ENCODE assay signal across 10 cellular contexts in the genomic region with DNA sequence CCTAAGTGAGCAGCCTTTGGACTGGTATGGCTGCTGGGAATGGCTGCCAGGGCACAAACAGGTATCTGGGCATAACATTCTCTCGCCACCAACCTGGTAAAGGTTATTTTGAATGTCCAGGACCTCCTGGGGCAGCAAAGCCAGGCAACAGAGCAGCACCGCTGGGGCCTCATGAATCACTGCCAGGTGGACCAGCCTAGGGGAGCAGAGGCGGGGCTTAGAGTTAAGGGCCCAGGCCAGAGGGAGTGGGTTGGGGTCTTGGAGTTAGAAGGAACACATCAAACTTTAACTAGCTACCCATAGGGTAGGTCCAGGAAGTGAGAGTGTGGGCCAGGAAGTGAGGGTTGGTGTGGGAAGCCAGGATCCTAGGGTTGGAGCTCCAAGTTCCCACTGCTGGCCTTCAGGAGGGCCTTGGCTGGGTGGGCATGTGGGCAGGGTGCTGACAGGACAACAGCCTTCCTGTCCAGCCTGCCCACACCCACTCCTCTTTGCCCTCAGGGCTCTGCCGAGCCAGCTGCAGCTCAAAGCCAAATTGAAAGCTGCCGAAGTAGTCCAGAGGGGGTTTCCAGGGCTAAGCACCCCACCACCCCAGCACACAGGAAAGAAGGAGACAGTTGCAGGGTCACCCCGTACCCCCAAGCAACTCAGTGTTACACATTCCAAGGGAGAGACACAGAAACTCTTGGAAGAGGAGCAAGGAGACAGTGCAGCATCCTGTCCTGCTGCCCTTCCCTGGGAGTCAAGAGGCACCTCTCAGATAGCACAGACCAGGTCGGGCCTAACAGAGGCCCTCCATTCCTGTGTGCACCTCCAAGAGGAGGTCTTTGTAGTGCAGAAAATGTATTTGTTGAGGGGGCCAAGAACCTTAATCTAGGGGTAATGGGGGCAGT. TPM values are rescaled to one million over a fixed set of nuclear protein-coding genes. Genes with fewer than 3 reads are reported as not detected.
DNase-seq lines count a peak whose midpoint lies in the region; ATAC-seq, FAIRE-seq and TF ChIP-seq lines count a peak whose summit lies in the region.
"Had no signal": no experiment of that assay in that cellular context is flagged by ENCODE, and none has a peak within 500 bp of the region (broad histone marks: within the 10 kb centered on the region; RNA-seq: fewer than 3 reads in every experiment).

No MANE protein-coding gene starts in this region.

- no peak for TF ChIP-seq CTCF in HepG2 (CRISPR knock-in tag; IDR thresholded peaks at IDR 0.05)
- TF ChIP-seq CTCF in thoracic aorta (IDR thresholded peaks at IDR 0.05): no peak

- no peak for TF ChIP-seq POLR2A in HepG2 (IDR thresholded peaks at IDR 0.05; ENCODE audit: insufficient read depth in 1 of 2, low read depth in 2 of 2, low read length in 2 of 2)

- peaks cover 71% of the 10 kb centered on the region for H3K36me3 Mint-ChIP-seq in activated T-cell treated with anti-CD3 and anti-CD28 coated beads, Interleukin-2, amount 50 U/mL, for 24 hours (ENCODE audit: low read depth)
- peaks cover 52% of the 10 kb centered on the region for H3K36me3 Mint-ChIP-seq in activated T-helper 2 cell treated with anti-CD3 and anti-CD28 coated beads, Interferon-gamma antibody, Interleukin-2, Interleukin-4, amounts not matched to agents 10 μg/mL and 5 μg/mL and 100 μg/mL, durations not matched to agents 14 hours and 24 hours and 36 hours (ENCODE audit: low read depth)

- H2AFZ ChIP-seq in HepG2 (ENCODE audit: low read length): no peak overlapping the region

- no peak for TF ChIP-seq RAD21 in HepG2 (CRISPR knock-in tag; IDR thresholded peaks at IDR 0.05)

- intact Hi-C loops in activated T-helper 2 cell treated with anti-CD3 and anti-CD28 coated beads, Interferon-gamma antibody, Interleukin-2, Interleukin-4, amounts not matched to agents 10 μg/mL and 5 μg/mL and 100 μg/mL, durations not matched to agents 14 hours and 24 hours and 36 hours (cut with micrococcal nuclease): loop anchor here (1.0 to 10.0 kb wide), 2 partner anchors 24 to 192 kb away; no protein-coding TSS in a partner anchor
- intact Hi-C loops in HepG2 (cut with micrococcal nuclease; ENCODE audit: unreplicated experiment): no loop called here

- peak overlapping the region; percentile 84; the same call in 1 of the 2 replicates for H3K9ac ChIP-seq in HepG2 (ENCODE audit: insufficient read depth, low read depth, low read length)

- in situ Hi-C loops in HepG2 (cut with HindIII; ENCODE audit: extremely low pct_ligation_motif_present, low pct_unique_long_range_greater_than_20kb): no loop called here

- H3K79me2 ChIP-seq in HepG2 (ENCODE audit: insufficient read depth, low read length): peaks cover 18% of the 10 kb centered on the region

- H4K20me1 ChIP-seq in HepG2 (ENCODE audit: insufficient read depth, low read length): no peaks in the 10 kb centered on the region

- CTCF ChIA-PET in HepG2 (lab: Yijun Ruan, JAX; ENCODE audit: low intra/inter-chr PET ratio, low total read pairs): no interaction called here

- no peaks in the 10 kb centered on the region for H3K27me3 Mint-ChIP-seq in activated T-cell treated with anti-CD3 and anti-CD28 coated beads, Interleukin-2, amount 50 U/mL, for 24 hours
- H3K27me3 Mint-ChIP-seq in activated T-helper 2 cell treated with anti-CD3 and anti-CD28 coated beads, Interferon-gamma antibody, Interleukin-2, Interleukin-4, amounts not matched to agents 10 μg/mL and 5 μg/mL and 100 μg/mL, durations not matched to agents 14 hours and 24 hours and 36 hours (ENCODE audit: low read depth): no peaks in the 10 kb centered on the region

- POLR2A ChIA-PET in HepG2 (lab: Yijun Ruan, JAX): interaction anchor here (1.3 to 2.2 kb wide), 3 partner anchors 15 to 18 kb away, joined by 5 to 8 read pairs (median 6); partner anchors contain the start of gene HSP90AB1

- 83% methylated on average over 7 of the region's 7 CpGs for WGBS in HepG2 (ENCODE audit: low lambda C conversion rate)

- TF ChIP-seq EP300 in HepG2 (IDR thresholded peaks at IDR 0.05; ENCODE audit: low read depth in 2 of 2, low read length in 2 of 2) (no peak), HepG2 (CRISPR knock-in tag; IDR thresholded peaks at IDR 0.05; ENCODE audit: borderline replicate concordance) (no peak)

- H3K4me1 Mint-ChIP-seq in activated T-cell treated with anti-CD3 and anti-CD28 coated beads, Interleukin-2, amount 50 U/mL, for 24 hours (ENCODE audit: low read depth): peaks cover 60% of the 10 kb centered on the region
- H3K4me1 Mint-ChIP-seq in activated T-helper 2 cell treated with anti-CD3 and anti-CD28 coated beads, Interferon-gamma antibody, Interleukin-2, Interleukin-4, amounts not matched to agents 10 μg/mL and 5 μg/mL and 100 μg/mL, durations not matched to agents 14 hours and 24 hours and 36 hours (ENCODE audit: low read depth): peaks cover 51% of the 10 kb centered on the region

- BruUV-seq in HepG2 (replicated peaks; lab: Mats Ljungman, UMichigan): no TSS peak

- H3K4me2 ChIP-seq in HepG2 (ENCODE audit: low read depth, low read length): peak overlapping the region; percentile 92

- no peak for ATAC-seq in HepG2
- no peak for ATAC-seq in thoracic aorta (ENCODE audit: insufficient number of reproducible peaks, low FRiP score, low read depth)

- peak overlapping the region; percentile 92 for H3K4me3 Mint-ChIP-seq in activated T-cell treated with anti-CD3 and anti-CD28 coated beads, Interleukin-2, amount 50 U/mL, for 24 hours
- H3K4me3 Mint-ChIP-seq in activated T-helper 2 cell treated with anti-CD3 and anti-CD28 coated beads, Interferon-gamma antibody, Interleukin-2, Interleukin-4, amounts not matched to agents 10 μg/mL and 5 μg/mL and 100 μg/mL, durations not matched to agents 14 hours and 24 hours and 36 hours (ENCODE audit: low read depth): peak overlapping the region; percentile 97

- no peaks in the 10 kb centered on the region for H3K9me3 Mint-ChIP-seq in activated T-cell treated with anti-CD3 and anti-CD28 coated beads, Interleukin-2, amount 50 U/mL, for 24 hours
- no peaks in the 10 kb centered on the region for H3K9me3 Mint-ChIP-seq in activated T-helper 2 cell treated with anti-CD3 and anti-CD28 coated beads, Interferon-gamma antibody, Interleukin-2, Interleukin-4, amounts not matched to agents 10 μg/mL and 5 μg/mL and 100 μg/mL, durations not matched to agents 14 hours and 24 hours and 36 hours

- H3K27ac ChIP-seq in HepG2 (ENCODE audit: extremely low read length, insufficient read depth, low read length) (peak overlapping the region; percentile 1), thoracic aorta (peak overlapping the region in 1 of 2 donors; percentile 16)

- peaks cover 2 to 30% of the 10 kb centered on the region in 2 experiments for H3K36me3 ChIP-seq in HepG2 (replicated peaks in 1 of 2; ENCODE audit: control insufficient read depth in 1 of 2, insufficient read depth in 2 of 2, low read length in 2 of 2)
- no peaks in the 10 kb centered on the region for H3K36me3 ChIP-seq in thoracic aorta

- H3K27ac Mint-ChIP-seq in activated T-cell treated with anti-CD3 and anti-CD28 coated beads, Interleukin-2, amount 50 U/mL, for 24 hours: peak overlapping the region; percentile 95
- H3K27ac Mint-ChIP-seq in activated T-helper 2 cell treated with anti-CD3 and anti-CD28 coated beads, Interferon-gamma antibody, Interleukin-2, Interleukin-4, amounts not matched to agents 10 μg/mL and 5 μg/mL and 100 μg/mL, durations not matched to agents 14 hours and 24 hours and 36 hours: peak overlapping the region; percentile 91

- H3K4me1 ChIP-seq in HepG2 (ENCODE audit: insufficient read depth, low read length) (peaks cover 35% of the 10 kb centered on the region), thoracic aorta (ENCODE audit: control insufficient read depth in 1 of 2, low read depth in 2 of 2) (peaks cover 31 to 36% of the 10 kb centered on the region in 2 donors)

- no peak for DNase-seq in activated T-cell treated with anti-CD3 and anti-CD28 coated beads, Interleukin-2, amount 50 U/mL, for 24 hours
- DNase-seq in activated T-cell treated with anti-CD3 and anti-CD28 coated beads for 4 hours (no peak), HepG2 (ENCODE audit: low spot score) (no peak), thoracic aorta (ENCODE audit: low spot score) (no peak), dermis blood vessel endothelial cell (no peak), NOMO-1 treated with dmso at 0.1 percent for 144 hours (lab: John Stamatoyannopoulos, UW; ENCODE audit: unreplicated experiment) (no peak), mesenteric fat pad (ENCODE audit: low spot score) (no peak)
- no peak for DNase-seq in activated T-helper 2 cell treated with anti-CD3 and anti-CD28 coated beads, Interferon-gamma antibody, Interleukin-2, Interleukin-4, amounts not matched to agents 10 μg/mL and 5 μg/mL and 100 μg/mL, durations not matched to agents 14 hours and 24 hours and 36 hours (ENCODE audit: low spot score)
- DNase-seq: amygdala had no signal

- H3K9me3 ChIP-seq in HepG2 (ENCODE audit: low read length): no peaks in the 10 kb centered on the region
- no peaks in the 10 kb centered on the region for H3K9me3 ChIP-seq in thoracic aorta

- FAIRE-seq in HepG2 (lab: Jason Lieb, UNC): no peak

- peak overlapping the region; percentile 64 to 95 (median 76) for H3K4me3 ChIP-seq in HepG2 (replicated peaks in 1 of 3; ENCODE audit: insufficient read depth in 1 of 3, low read depth in 2 of 3, low read length in 3 of 3)
- peak overlapping the region; percentile 91 for H3K4me3 ChIP-seq in thoracic aorta

- H3K27me3 ChIP-seq in HepG2 (ENCODE audit: control insufficient read depth in 1 of 2, insufficient read depth in 2 of 2, low read length in 2 of 2) (no peaks in the 10 kb centered on the region; a peak in 1 of 5 replicates), thoracic aorta (replicated peaks; ENCODE audit: insufficient read depth) (no peaks in the 10 kb centered on the region)

RNA-seq across cellular contexts. Expression of gene NFKBIE, which starts 2.6 kb away (rescaled TPM):
- total RNA-seq in activated T-helper 2 cell treated with anti-CD3 and anti-CD28 coated beads, Interferon-gamma antibody, Interleukin-2, Interleukin-4, amounts not matched to agents 10 μg/mL and 5 μg/mL and 100 μg/mL, durations not matched to agents 14 hours and 24 hours and 36 hours: 23.8 and 25.1 TPM in 2 replicates
- 14.5 and 15.0 TPM in 2 replicates for total RNA-seq in HepG2 (2016; rRNA removed; fragmentation: Illumina TruSeq; extraction: Trizol)
- total RNA-seq in HepG2 (2016; cell fraction: cytosol; rRNA removed; fragmentation: Illumina TruSeq; extraction: Trizol; ENCODE audit: low read depth): 5.3 and 5.4 TPM in 2 replicates
- 15.7 and 16.3 TPM in 2 replicates for total RNA-seq in HepG2 (2016; cell fraction: insoluble cytoplasmic fraction; rRNA removed; fragmentation: Illumina TruSeq; extraction: Trizol)
- total RNA-seq in HepG2 (2016; cell fraction: membrane; rRNA removed; fragmentation: Illumina TruSeq; extraction: Trizol): 10.7 and 10.8 TPM in 2 replicates
- total RNA-seq in HepG2 (2016; cell fraction: nucleus; rRNA removed; fragmentation: Illumina TruSeq; extraction: Trizol): 8.5 and 11.8 TPM in 2 replicates
- 6.7 and 8.5 TPM in 2 replicates for polyA plus RNA-seq in HepG2 (2011; rRNA removed)
- 7.7 and 9.3 TPM in 2 replicates for polyA plus RNA-seq in HepG2 (2011; cell fraction: cytosol; rRNA removed)
- polyA plus RNA-seq in HepG2 (2011; cell fraction: nucleus; rRNA removed): 11.7 and 15.6 TPM in 2 replicates
- polyA plus RNA-seq in HepG2 (2012): 7.1 TPM in 2 replicates
- 3.3 and 4.0 TPM in 2 replicates for polyA plus RNA-seq in HepG2 (2016; cell fraction: cytosol; fragmentation: Illumina TruSeq; extraction: Trizol; ENCODE audit: low read depth)
- 14.6 and 14.8 TPM in 2 replicates for polyA plus RNA-seq in HepG2 (2016; cell fraction: insoluble cytoplasmic fraction; fragmentation: Illumina TruSeq; extraction: Trizol; ENCODE audit: low read depth)
- 5.7 and 7.3 TPM in 2 replicates for polyA plus RNA-seq in HepG2 (2016; cell fraction: membrane; fragmentation: Illumina TruSeq; extraction: Trizol; ENCODE audit: low read depth)
- polyA plus RNA-seq in HepG2 (2016; cell fraction: nucleus; fragmentation: Illumina TruSeq; extraction: Trizol; ENCODE audit: insufficient read depth, low read depth): 14.2 and 16.3 TPM in 2 replicates
- polyA minus RNA-seq in HepG2 (2011; rRNA and poly(A)+ RNA removed; ENCODE audit: low replicate concordance): 3.3 and 10.9 TPM in 2 replicates
- 4.6 and 6.2 TPM in 2 replicates for polyA minus RNA-seq in HepG2 (2011; cell fraction: cytosol; rRNA and poly(A)+ RNA removed)
- polyA minus RNA-seq in HepG2 (2011; cell fraction: nucleus; rRNA and poly(A)+ RNA removed): 4.5 and 8.3 TPM in 2 replicates
- total RNA-seq in thoracic aorta: 10 to 100 TPM in 1 of 2 donors, 1 to 10 TPM in 1; 5.5 to 10.6 TPM
- 13.4 and 41.7 TPM in 2 replicates for total RNA-seq in dermis blood vessel endothelial cell
- 6.6 TPM for total RNA-seq in mesenteric fat pad

RNA-seq across cellular contexts. Expression of gene SLC35B2, which starts 5.4 kb away (rescaled TPM):
- total RNA-seq in activated T-helper 2 cell treated with anti-CD3 and anti-CD28 coated beads, Interferon-gamma antibody, Interleukin-2, Interleukin-4, amounts not matched to agents 10 μg/mL and 5 μg/mL and 100 μg/mL, durations not matched to agents 14 hours and 24 hours and 36 hours: 27.6 and 29.6 TPM in 2 replicates
- total RNA-seq in HepG2 (2016; rRNA removed; fragmentation: Illumina TruSeq; extraction: Trizol): 34.9 and 61.1 TPM in 2 replicates
- 21.2 and 24.1 TPM in 2 replicates for total RNA-seq in HepG2 (2016; cell fraction: cytosol; rRNA removed; fragmentation: Illumina TruSeq; extraction: Trizol; ENCODE audit: low read depth)
- total RNA-seq in HepG2 (2016; cell fraction: insoluble cytoplasmic fraction; rRNA removed; fragmentation: Illumina TruSeq; extraction: Trizol): 35.1 and 62.8 TPM in 2 replicates
- 44.9 and 53.8 TPM in 2 replicates for total RNA-seq in HepG2 (2016; cell fraction: membrane; rRNA removed; fragmentation: Illumina TruSeq; extraction: Trizol)
- total RNA-seq in HepG2 (2016; cell fraction: nucleus; rRNA removed; fragmentation: Illumina TruSeq; extraction: Trizol): 56.1 and 63.9 TPM in 2 replicates
- polyA plus RNA-seq in HepG2 (2011; rRNA removed): 148 and 168 TPM in 2 replicates
- polyA plus RNA-seq in HepG2 (2011; cell fraction: cytosol; rRNA removed): 139 and 176 TPM in 2 replicates
- polyA plus RNA-seq in HepG2 (2011; cell fraction: nucleus; rRNA removed): 99.4 and 112 TPM in 2 replicates
- polyA plus RNA-seq in HepG2 (2012): 54.8 and 61.1 TPM in 2 replicates
- 26.8 and 34.1 TPM in 2 replicates for polyA plus RNA-seq in HepG2 (2016; cell fraction: cytosol; fragmentation: Illumina TruSeq; extraction: Trizol; ENCODE audit: low read depth)
- polyA plus RNA-seq in HepG2 (2016; cell fraction: insoluble cytoplasmic fraction; fragmentation: Illumina TruSeq; extraction: Trizol; ENCODE audit: low read depth): 41.4 and 43.9 TPM in 2 replicates
- polyA plus RNA-seq in HepG2 (2016; cell fraction: membrane; fragmentation: Illumina TruSeq; extraction: Trizol; ENCODE audit: low read depth): 45.2 and 53.5 TPM in 2 replicates
- polyA plus RNA-seq in HepG2 (2016; cell fraction: nucleus; fragmentation: Illumina TruSeq; extraction: Trizol; ENCODE audit: insufficient read depth, low read depth): 95.9 and 97.5 TPM in 2 replicates
- 148 and 221 TPM in 2 replicates for polyA minus RNA-seq in HepG2 (2011; rRNA and poly(A)+ RNA removed; ENCODE audit: low replicate concordance)
- polyA minus RNA-seq in HepG2 (2011; cell fraction: cytosol; rRNA and poly(A)+ RNA removed): 47.0 and 47.4 TPM in 2 replicates
- 26.1 and 26.9 TPM in 2 replicates for polyA minus RNA-seq in HepG2 (2011; cell fraction: nucleus; rRNA and poly(A)+ RNA removed)
- 10 to 100 TPM; 19.9 to 33.3 TPM for total RNA-seq in thoracic aorta
- 43.1 and 52.7 TPM in 2 replicates for total RNA-seq in dermis blood vessel endothelial cell
- total RNA-seq in mesenteric fat pad: 27.4 TPM

RNA-seq across cellular contexts. Expression of gene TMEM151B, which starts 7.5 kb away (rescaled TPM):
- total RNA-seq in activated T-helper 2 cell treated with anti-CD3 and anti-CD28 coated beads, Interferon-gamma antibody, Interleukin-2, Interleukin-4, amounts not matched to agents 10 μg/mL and 5 μg/mL and 100 μg/mL, durations not matched to agents 14 hours and 24 hours and 36 hours: 0.05 TPM in 1 of 2 replicates, not detected in the other
- total RNA-seq in HepG2 (2016; rRNA removed; fragmentation: Illumina TruSeq; extraction: Trizol) (not detected in 2 replicates), thoracic aorta (not detected), dermis blood vessel endothelial cell (not detected in 2 replicates), mesenteric fat pad (not detected)
- not detected in 2 replicates for total RNA-seq in HepG2 (2016; cell fraction: cytosol; rRNA removed; fragmentation: Illumina TruSeq; extraction: Trizol; ENCODE audit: low read depth)
- total RNA-seq in HepG2 (2016; cell fraction: insoluble cytoplasmic fraction; rRNA removed; fragmentation: Illumina TruSeq; extraction: Trizol): 0.06 TPM in 1 of 2 replicates, not detected in the other
- total RNA-seq in HepG2 (2016; cell fraction: membrane; rRNA removed; fragmentation: Illumina TruSeq; extraction: Trizol): not detected in 2 replicates
- total RNA-seq in HepG2 (2016; cell fraction: nucleus; rRNA removed; fragmentation: Illumina TruSeq; extraction: Trizol): not detected in 2 replicates
- 0.01 TPM in 1 of 2 replicates, not detected in the other for polyA plus RNA-seq in HepG2 (2011; rRNA removed)
- 0.01 TPM in 1 of 2 replicates, not detected in the other for polyA plus RNA-seq in HepG2 (2011; cell fraction: cytosol; rRNA removed)
- polyA plus RNA-seq in HepG2 (2011; cell fraction: nucleus; rRNA removed): 0.02 TPM in 1 of 2 replicates, not detected in the other
- 0.19 TPM in 2 replicates for polyA plus RNA-seq in HepG2 (2012)
- polyA plus RNA-seq in HepG2 (2016; cell fraction: cytosol; fragmentation: Illumina TruSeq; extraction: Trizol; ENCODE audit: low read depth): not detected in 2 replicates
- not detected in 2 replicates for polyA plus RNA-seq in HepG2 (2016; cell fraction: insoluble cytoplasmic fraction; fragmentation: Illumina TruSeq; extraction: Trizol; ENCODE audit: low read depth)
- not detected in 2 replicates for polyA plus RNA-seq in HepG2 (2016; cell fraction: membrane; fragmentation: Illumina TruSeq; extraction: Trizol; ENCODE audit: low read depth)
- polyA plus RNA-seq in HepG2 (2016; cell fraction: nucleus; fragmentation: Illumina TruSeq; extraction: Trizol; ENCODE audit: insufficient read depth, low read depth): not detected in 2 replicates
- polyA minus RNA-seq in HepG2 (2011; rRNA and poly(A)+ RNA removed; ENCODE audit: low replicate concordance): not detected in 2 replicates
- polyA minus RNA-seq in HepG2 (2011; cell fraction: cytosol; rRNA and poly(A)+ RNA removed): not detected in 2 replicates
- not detected in 2 replicates for polyA minus RNA-seq in HepG2 (2011; cell fraction: nucleus; rRNA and poly(A)+ RNA removed)
- total RNA-seq: NCI-H460 had no signal

RNA-seq across cellular contexts. Expression of gene HSP90AB1, which starts 15.8 kb away (rescaled TPM):
- 2,402 and 2,404 TPM in 2 replicates for total RNA-seq in activated T-helper 2 cell treated with anti-CD3 and anti-CD28 coated beads, Interferon-gamma antibody, Interleukin-2, Interleukin-4, amounts not matched to agents 10 μg/mL and 5 μg/mL and 100 μg/mL, durations not matched to agents 14 hours and 24 hours and 36 hours
- total RNA-seq in HepG2 (2016; rRNA removed; fragmentation: Illumina TruSeq; extraction: Trizol) (1,472 and 2,212 TPM in 2 replicates), thoracic aorta (100 to 1,000 TPM; 405 to 695 TPM), dermis blood vessel endothelial cell (558 and 784 TPM in 2 replicates), mesenteric fat pad (630 TPM)
- 123 and 155 TPM in 2 replicates for total RNA-seq in HepG2 (2016; cell fraction: cytosol; rRNA removed; fragmentation: Illumina TruSeq; extraction: Trizol; ENCODE audit: low read depth)
- total RNA-seq in HepG2 (2016; cell fraction: insoluble cytoplasmic fraction; rRNA removed; fragmentation: Illumina TruSeq; extraction: Trizol): 1,508 and 1,964 TPM in 2 replicates
- 383 and 490 TPM in 2 replicates for total RNA-seq in HepG2 (2016; cell fraction: membrane; rRNA removed; fragmentation: Illumina TruSeq; extraction: Trizol)
- total RNA-seq in HepG2 (2016; cell fraction: nucleus; rRNA removed; fragmentation: Illumina TruSeq; extraction: Trizol): 1,014 and 1,081 TPM in 2 replicates
- 1,076 and 1,325 TPM in 2 replicates for polyA plus RNA-seq in HepG2 (2011; rRNA removed)
- 1,072 and 1,224 TPM in 2 replicates for polyA plus RNA-seq in HepG2 (2011; cell fraction: cytosol; rRNA removed)
- 279 and 406 TPM in 2 replicates for polyA plus RNA-seq in HepG2 (2011; cell fraction: nucleus; rRNA removed)
- 1,683 and 1,883 TPM in 2 replicates for polyA plus RNA-seq in HepG2 (2012)
- 155 and 188 TPM in 2 replicates for polyA plus RNA-seq in HepG2 (2016; cell fraction: cytosol; fragmentation: Illumina TruSeq; extraction: Trizol; ENCODE audit: low read depth)
- polyA plus RNA-seq in HepG2 (2016; cell fraction: insoluble cytoplasmic fraction; fragmentation: Illumina TruSeq; extraction: Trizol; ENCODE audit: low read depth): 2,023 and 2,380 TPM in 2 replicates
- 336 and 456 TPM in 2 replicates for polyA plus RNA-seq in HepG2 (2016; cell fraction: membrane; fragmentation: Illumina TruSeq; extraction: Trizol; ENCODE audit: low read depth)
- polyA plus RNA-seq in HepG2 (2016; cell fraction: nucleus; fragmentation: Illumina TruSeq; extraction: Trizol; ENCODE audit: insufficient read depth, low read depth): 1,245 and 1,272 TPM in 2 replicates
- polyA minus RNA-seq in HepG2 (2011; rRNA and poly(A)+ RNA removed; ENCODE audit: low replicate concordance): 1,001 and 1,123 TPM in 2 replicates
- 1,091 and 1,101 TPM in 2 replicates for polyA minus RNA-seq in HepG2 (2011; cell fraction: cytosol; rRNA and poly(A)+ RNA removed)
- 271 and 440 TPM in 2 replicates for polyA minus RNA-seq in HepG2 (2011; cell fraction: nucleus; rRNA and poly(A)+ RNA removed)

RNA-seq across cellular contexts. Expression of gene SLC29A1, which starts 39.3 kb away (rescaled TPM):
- total RNA-seq in activated T-helper 2 cell treated with anti-CD3 and anti-CD28 coated beads, Interferon-gamma antibody, Interleukin-2, Interleukin-4, amounts not matched to agents 10 μg/mL and 5 μg/mL and 100 μg/mL, durations not matched to agents 14 hours and 24 hours and 36 hours: 125 and 134 TPM in 2 replicates
- total RNA-seq in HepG2 (2016; rRNA removed; fragmentation: Illumina TruSeq; extraction: Trizol) (23.1 and 43.2 TPM in 2 replicates), thoracic aorta (100 to 1,000 TPM; 132 to 172 TPM), dermis blood vessel endothelial cell (41.7 and 64.8 TPM in 2 replicates), mesenteric fat pad (205 TPM)
- 19.7 and 24.6 TPM in 2 replicates for total RNA-seq in HepG2 (2016; cell fraction: cytosol; rRNA removed; fragmentation: Illumina TruSeq; extraction: Trizol; ENCODE audit: low read depth)
- 22.9 and 41.9 TPM in 2 replicates for total RNA-seq in HepG2 (2016; cell fraction: insoluble cytoplasmic fraction; rRNA removed; fragmentation: Illumina TruSeq; extraction: Trizol)
- total RNA-seq in HepG2 (2016; cell fraction: membrane; rRNA removed; fragmentation: Illumina TruSeq; extraction: Trizol): 37.5 and 40.9 TPM in 2 replicates
- 42.6 and 53.1 TPM in 2 replicates for total RNA-seq in HepG2 (2016; cell fraction: nucleus; rRNA removed; fragmentation: Illumina TruSeq; extraction: Trizol)
- 95.5 and 106 TPM in 2 replicates for polyA plus RNA-seq in HepG2 (2011; rRNA removed)
- polyA plus RNA-seq in HepG2 (2011; cell fraction: cytosol; rRNA removed): 92.8 and 113 TPM in 2 replicates
- 132 and 138 TPM in 2 replicates for polyA plus RNA-seq in HepG2 (2011; cell fraction: nucleus; rRNA removed)
- 38.8 and 43.9 TPM in 2 replicates for polyA plus RNA-seq in HepG2 (2012)
- polyA plus RNA-seq in HepG2 (2016; cell fraction: cytosol; fragmentation: Illumina TruSeq; extraction: Trizol; ENCODE audit: low read depth): 32.1 and 36.6 TPM in 2 replicates
- 35.2 and 35.6 TPM in 2 replicates for polyA plus RNA-seq in HepG2 (2016; cell fraction: insoluble cytoplasmic fraction; fragmentation: Illumina TruSeq; extraction: Trizol; ENCODE audit: low read depth)
- 48.6 and 49.6 TPM in 2 replicates for polyA plus RNA-seq in HepG2 (2016; cell fraction: membrane; fragmentation: Illumina TruSeq; extraction: Trizol; ENCODE audit: low read depth)
- 82.7 and 90.9 TPM in 2 replicates for polyA plus RNA-seq in HepG2 (2016; cell fraction: nucleus; fragmentation: Illumina TruSeq; extraction: Trizol; ENCODE audit: insufficient read depth, low read depth)
- 236 and 248 TPM in 2 replicates for polyA minus RNA-seq in HepG2 (2011; rRNA and poly(A)+ RNA removed; ENCODE audit: low replicate concordance)
- polyA minus RNA-seq in HepG2 (2011; cell fraction: cytosol; rRNA and poly(A)+ RNA removed): 35.4 and 40.0 TPM in 2 replicates
- polyA minus RNA-seq in HepG2 (2011; cell fraction: nucleus; rRNA and poly(A)+ RNA removed): 37.0 and 39.3 TPM in 2 replicates
